In the genomic region with DNA sequence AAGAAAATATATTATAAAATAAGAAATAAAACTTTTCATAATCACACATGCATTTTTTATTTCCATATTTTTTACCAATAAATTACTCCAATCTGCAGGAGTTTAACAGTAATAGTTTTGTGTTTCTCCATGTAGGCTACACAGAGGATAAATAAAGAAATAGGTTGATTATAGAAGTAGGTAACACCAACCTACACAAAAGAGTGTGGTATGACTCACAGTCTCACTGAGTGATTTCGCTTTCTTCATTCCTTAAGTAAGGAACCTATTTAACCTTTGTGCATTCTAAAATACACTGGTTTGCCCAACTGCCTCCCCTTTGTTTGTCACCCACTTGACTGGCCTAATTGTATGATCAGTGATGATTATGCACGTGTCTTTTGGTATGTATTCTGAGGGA, we compare ENCODE assay signal across 23 cellular contexts.
"Had no signal": no experiment of that assay in that cellular context is flagged by ENCODE, and none has a peak within 500 bp of the region (broad histone marks: within the 10 kb centered on the region; RNA-seq: fewer than 3 reads in every experiment).

No MANE protein-coding gene starts in this region.

- H3K79me2 ChIP-seq: hepatocyte had no signal

- H3K27me3 ChIP-seq: hepatocyte, stomach, suprapubic skin, tibial nerve had no signal

- H3K9me3 ChIP-seq: lower lobe of right lung, stomach, suprapubic skin had no signal

- FAIRE-seq: small intestine, TTC549, urothelium cell line had no signal

- ATAC-seq: esophagus mucosa; left lobe of liver; lower lobe of right lung; sciatic nerve; stimulated activated memory B cell treated with anti-CD40 and anti-IgM and Interleukin-4, amounts not matched to agents 10 μg/mL and 1 μg/mL and 100 μg/mL, for 72 hours; WTC11 had no signal

- H3K4me1 ChIP-seq: lower lobe of right lung, stomach, suprapubic skin, tibial nerve had no signal

- H2AFZ ChIP-seq: hepatocyte had no signal

- H3K36me3 ChIP-seq: lower lobe of right lung, stomach, suprapubic skin, tibial nerve had no signal

- DNase-seq: activated gamma-delta T cell treated with Interleukin-2 at 50 U/mL for 16 hours; activated T-cell treated with anti-CD3 and anti-CD28 coated beads, Interleukin-2, amount 50 U/mL, for 1 hour; aorta; caudate nucleus; effector CD8-positive, alpha-beta T cell; foreskin melanocyte; glutamatergic neuron; immature natural killer cell; lower lobe of right lung; naive B cell; occipital lobe; small intestine; stomach had no signal

- H3K4me2 ChIP-seq: hepatocyte had no signal

- H3K27ac ChIP-seq: hepatocyte, lower lobe of right lung, stomach, suprapubic skin, tibial nerve had no signal

- H3K4me3 ChIP-seq: hepatocyte, lower lobe of right lung, stomach, suprapubic skin, tibial nerve had no signal
